Comparison of ENCODE assay signal across 32 cellular contexts in the genomic region with DNA sequence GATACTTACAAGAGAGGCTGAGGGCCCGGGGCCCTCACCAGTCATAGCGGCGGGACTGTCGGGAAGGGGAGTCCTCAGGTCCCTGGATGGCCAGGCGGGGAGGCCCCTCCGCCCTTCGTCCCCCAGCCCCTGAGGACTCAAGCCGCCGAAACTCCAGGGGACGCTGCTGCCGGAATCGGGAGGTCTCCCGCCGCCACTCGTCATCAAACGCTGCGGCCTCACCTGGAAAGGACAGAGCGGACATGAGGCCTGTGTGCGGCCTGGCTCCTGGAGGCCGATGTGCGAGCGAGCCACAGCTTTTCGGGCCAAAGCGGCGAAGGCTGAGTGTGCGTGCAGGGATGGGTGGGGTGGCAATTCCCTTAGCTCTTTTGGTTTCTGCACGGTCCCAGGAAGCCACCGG. TPM values are rescaled to one million over a fixed set of nuclear protein-coding genes. Genes with fewer than 3 reads are reported as not detected.
"Had no signal": no experiment of that assay in that cellular context is flagged by ENCODE, and none has a peak within 500 bp of the region (broad histone marks: within the 10 kb centered on the region; RNA-seq: fewer than 3 reads in every experiment).

No MANE protein-coding gene starts in this region.

- H2AFZ ChIP-seq: hepatocyte had no signal

- H3K27ac ChIP-seq: colonic mucosa, esophagus muscularis mucosa, foreskin keratinocyte, gastroesophageal sphincter, heart left ventricle, hepatocyte, left lung, pancreas, stomach, testis, tibial artery, upper lobe of left lung had no signal

- H3K27ac Mint-ChIP-seq: dendritic cell treated with granulocyte-macrophage colony-stimulating factor and Interleukin-4, amounts not matched to agents 40 ng/mL and 50 ng/mL, for 4 days; endodermal cell; progenitor cell of endocrine pancreas had no signal

- H3K9me3 Mint-ChIP-seq: dendritic cell treated with granulocyte-macrophage colony-stimulating factor and Interleukin-4, amounts not matched to agents 40 ng/mL and 50 ng/mL, for 4 days; endodermal cell; naive thymus-derived CD4-positive, alpha-beta T cell had no signal

- DNase-seq: central memory CD4-positive, alpha-beta T cell; colonic mucosa; effector CD8-positive, alpha-beta T cell; endodermal cell; foreskin keratinocyte; heart left ventricle; left cardiac atrium; left lung; mucosa of descending colon; naive thymus-derived CD4-positive, alpha-beta T cell; pancreas; stimulated activated CD4-positive, alpha-beta T cell treated with anti-CD3 and anti-CD28 coated beads, Interleukin-12 subunit alpha, Interleukin-12 subunit beta, amount 100 ng/mL, for 4 hours; stimulated activated CD4-positive, alpha-beta T cell treated with anti-CD3 and anti-CD28 coated beads, Interleukin-1b, Interleukin-23, amount 100 ng/mL, for 48 hours; stimulated activated CD4-positive, alpha-beta T cell treated with anti-CD3 and anti-CD28 coated beads, Interleukin-4, amount 100 ng/mL, for 1 hour; stimulated activated CD8-positive, alpha-beta memory T cell treated with anti-CD3 and anti-CD28 coated beads, Interleukin-4, amount 100 ng/mL, for 48 hours; stimulated activated naive CD4-positive, alpha-beta T cell treated with Interleukin-2 at 50 U/mL for 16 hours; stomach; testis; tibial artery had no signal

- ATAC-seq: foreskin keratinocyte; gastroesophageal sphincter; heart left ventricle; left cardiac atrium; left lung; mucosa of descending colon; naive thymus-derived CD4-positive, alpha-beta T cell; pancreas; sciatic nerve had no signal

- H3K27me3 Mint-ChIP-seq: dendritic cell treated with granulocyte-macrophage colony-stimulating factor and Interleukin-4, amounts not matched to agents 40 ng/mL and 50 ng/mL, for 4 days; naive thymus-derived CD4-positive, alpha-beta T cell; progenitor cell of endocrine pancreas had no signal

- H3K4me2 ChIP-seq: hepatocyte, smooth muscle cell had no signal

- H3K4me3 ChIP-seq: colonic mucosa, esophagus muscularis mucosa, gastroesophageal sphincter, heart left ventricle, hepatocyte, left lung, mucosa of descending colon, pancreas, smooth muscle cell, stomach, testis, tibial artery, upper lobe of left lung had no signal

- H3K4me3 Mint-ChIP-seq: dendritic cell treated with granulocyte-macrophage colony-stimulating factor and Interleukin-4, amounts not matched to agents 40 ng/mL and 50 ng/mL, for 4 days; endodermal cell had no signal

- H3K9me3 ChIP-seq: colonic mucosa, esophagus muscularis mucosa, gastroesophageal sphincter, heart left ventricle, left lung, mucosa of descending colon, neutrophil, pancreas, stomach, testis, tibial artery, upper lobe of left lung had no signal

RNA-seq across cellular contexts. Expression of gene LAG3, which starts 23.6 kb away (rescaled TPM):
- total RNA-seq: epithelial cell of proximal tubule, kidney epithelial cell had no signal

RNA-seq across cellular contexts. Expression of gene CD4, which starts 40.6 kb away (rescaled TPM):
- total RNA-seq: endothelial cell of umbilical vein, foreskin keratinocyte, lung microvascular endothelial cell had no signal
